Comparison of ENCODE assay signal across 11 cellular contexts in genomic region chr19:34274284-34274826, GRCh38. TPM values are rescaled to one million over a fixed set of nuclear protein-coding genes. Genes with fewer than 3 reads are reported as not detected.
A peak's percentile ranks its signal among the peaks of the same experiment; 100 is the strongest.
DNase-seq lines count a peak whose midpoint lies in the region; ATAC-seq, FAIRE-seq and TF ChIP-seq lines count a peak whose summit lies in the region.
"Had no signal": no experiment of that assay in that cellular context is flagged by ENCODE, and none has a peak within 500 bp of the region (broad histone marks: within the 10 kb centered on the region; RNA-seq: fewer than 3 reads in every experiment).

No MANE protein-coding gene starts in this region.

- H3K4me3 Mint-ChIP-seq in IgD-negative memory B cell (peak overlapping the region in 1 of 4 donors; percentile 55), naive B cell (peak overlapping the region in 3 of 8 donors; percentile 4 to 63 (median 22))

- no peaks in the 10 kb centered on the region for H3K9me3 Mint-ChIP-seq in IgD-negative memory B cell
- H3K9me3 Mint-ChIP-seq in naive B cell: no peaks in the 10 kb centered on the region

- H3K27me3 Mint-ChIP-seq in IgD-negative memory B cell: no peaks in the 10 kb centered on the region
- H3K27me3 Mint-ChIP-seq in naive B cell: no peaks in the 10 kb centered on the region

- ATAC-seq in naive B cell (ENCODE audit: low read depth in 2 of 2): no peak
- ATAC-seq in HG03097 (IDR thresholded peaks at IDR 0.05; ENCODE audit: low FRiP score, unreplicated experiment): no peak
- no peak for ATAC-seq in pancreas

- peak overlapping the region; percentile 16 for H3K4me3 ChIP-seq in coronary artery
- H3K4me3 ChIP-seq in pancreas: no peak overlapping the region

- H3K27ac ChIP-seq in coronary artery: peak overlapping the region; percentile 50 to 70
- H3K27ac ChIP-seq in pancreas: peak overlapping the region in 2 of 4 donors; percentile 15 to 35

- H3K4me1 ChIP-seq in pancreas: peaks cover 9 to 37% (median 26%) of the 10 kb centered on the region in 3 donors

- no peak for FAIRE-seq in pancreas (lab: Jason Lieb, UNC)

- H3K9me3 ChIP-seq in pancreas: no peaks in the 10 kb centered on the region

- WGBS in pancreas, 2 donors: 82 to 92% methylated on average over 7 of the region's 7 CpGs

- intact Hi-C loops in pancreas (cut with DNase I): no loop called here

- H3K4me1 Mint-ChIP-seq in IgD-negative memory B cell: peaks cover 54 to 67% (median 61%) of the 10 kb centered on the region in 3 donors
- peaks cover 58 to 94% (median 78%) of the 10 kb centered on the region in 3 donors for H3K4me1 Mint-ChIP-seq in naive B cell

- H3K36me3 ChIP-seq in pancreas: no peaks in the 10 kb centered on the region

- H3K36me3 Mint-ChIP-seq in IgD-negative memory B cell (no peaks in the 10 kb centered on the region), naive B cell (peaks cover 0 to 3% of the 10 kb centered on the region in 2 donors)

- peak overlapping the region in 2 of 3 donors; percentile 55 to 64 for H3K27ac Mint-ChIP-seq in IgD-negative memory B cell
- H3K27ac Mint-ChIP-seq in naive B cell: peak overlapping the region; percentile 76 to 98 (median 96)

- DNase-seq in AG08396 (ENCODE audit: low spot score): peak; percentile 55
- no peak for DNase-seq in coronary artery (ENCODE audit: low spot score)
- no peak for DNase-seq in naive B cell
- DNase-seq in middle frontal gyrus (ENCODE audit: extremely low spot score, low spot score): no peak
- no peak for DNase-seq in SW480 (ENCODE audit: low spot score)
- no peak for DNase-seq in pancreas
- DNase-seq: central memory CD4-positive, alpha-beta T cell; COR-L47; T-helper 1 cell had no signal

- no peak for TF ChIP-seq CTCF in coronary artery (IDR thresholded peaks at IDR 0.05)
- no peak for TF ChIP-seq CTCF in pancreas (IDR thresholded peaks at IDR 0.05)

- H3K27me3 ChIP-seq in pancreas: no peaks in the 10 kb centered on the region

RNA-seq across cellular contexts. Expression of gene GARRE1, which starts 20.0 kb away (rescaled TPM):
- polyA plus RNA-seq in IgD-negative memory B cell (8.6 TPM), naive B cell (ENCODE audit: low read depth in 6 of 6) (10 to 100 TPM in 2 of 6 donors, 1 to 10 TPM in 4; 2.1 to 16.9 (median 9.4) TPM), pancreas (1 to 10 TPM; 8.2 to 9.3 TPM)
- 10 to 100 TPM in 5 of 6 donors, 1 to 10 TPM in 1; 7.4 to 18.3 (median 12.0) TPM for total RNA-seq in pancreas
